19 cellular contexts compared by ENCODE assay signal in genomic region chr21:28269173-28269572, GRCh38.
"Had no signal": no experiment of that assay in that cellular context is flagged by ENCODE, and none has a peak within 500 bp of the region (broad histone marks: within the 10 kb centered on the region; RNA-seq: fewer than 3 reads in every experiment).

No MANE protein-coding gene starts in this region.

- H3K4me1 ChIP-seq: colonic mucosa, neural progenitor cell, right atrium auricular region had no signal

- H3K4me3 Mint-ChIP-seq: natural killer cell, neural progenitor cell, type B pancreatic cell had no signal

- H3K27me3 ChIP-seq: colonic mucosa, neural progenitor cell, ovary, right atrium auricular region, sigmoid colon had no signal

- H3K9me3 Mint-ChIP-seq: neural progenitor cell had no signal

- H3K27ac ChIP-seq: colonic mucosa, neural progenitor cell, ovary, right atrium auricular region, sigmoid colon, skin epidermis had no signal

- H3K36me3 Mint-ChIP-seq: natural killer cell, neural progenitor cell, type B pancreatic cell had no signal

- H3K4me3 ChIP-seq: colonic mucosa, neural progenitor cell, ovary, right atrium auricular region, sigmoid colon, skin epidermis had no signal

- H3K27ac Mint-ChIP-seq: natural killer cell, neural progenitor cell, type B pancreatic cell had no signal

- DNase-seq: colonic mucosa; dermis blood vessel endothelial cell; erythroblast; foreskin melanocyte; head of caudate nucleus; hypothalamus; kidney glomerular epithelial cell; mammary epithelial cell; natural killer cell; nucleus accumbens; ovary; sigmoid colon; stimulated activated CD4-positive, alpha-beta T cell treated with anti-CD3 and anti-CD28 coated beads, Interleukin-12 subunit alpha, Interleukin-12 subunit beta, amount 100 ng/mL, for 4 hours; stimulated activated CD4-positive, alpha-beta T cell treated with anti-CD3 and anti-CD28 coated beads, Interleukin-2, amount 100 ng/mL, for 48 hours; stimulated activated naive CD4-positive, alpha-beta T cell treated with Interleukin-2 at 50 U/mL for 16 hours had no signal

- H3K27me3 Mint-ChIP-seq: type B pancreatic cell had no signal

- ATAC-seq: natural killer cell had no signal

- H3K9me3 ChIP-seq: colonic mucosa, ovary, right atrium auricular region, sigmoid colon had no signal

- H3K36me3 ChIP-seq: colonic mucosa, neural progenitor cell, ovary, right atrium auricular region, sigmoid colon had no signal

- H3K4me1 Mint-ChIP-seq: natural killer cell, neural progenitor cell had no signal
